2 cellular contexts compared by ENCODE assay signal in the genomic region with DNA sequence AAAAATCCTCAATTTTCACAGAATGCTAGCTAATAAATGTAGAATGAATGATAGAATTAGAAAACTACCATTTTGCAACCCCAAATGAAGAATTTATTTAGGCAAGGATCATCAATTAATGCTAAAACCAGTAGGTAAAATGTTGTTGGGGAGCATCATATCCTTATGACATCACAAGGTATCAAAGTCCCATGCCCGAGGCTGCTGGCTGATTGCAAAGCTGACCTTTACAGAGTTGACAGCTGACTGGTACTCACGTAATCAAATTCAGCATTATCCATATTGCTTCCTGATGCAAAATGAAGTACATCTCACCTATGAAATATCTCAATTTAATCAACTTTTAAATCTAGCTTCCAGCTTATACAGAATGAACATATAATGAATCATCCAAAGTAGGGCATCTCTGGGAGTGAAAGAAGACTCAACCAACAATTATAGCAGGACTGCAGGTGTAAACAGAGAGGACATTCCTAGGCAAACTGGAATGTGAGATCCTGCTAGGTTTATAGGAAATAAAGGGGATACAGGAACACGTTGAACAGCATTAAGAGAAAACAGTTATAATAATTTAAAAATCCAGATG.
TF ChIP-seq lines count a peak whose summit lies in the region.

No MANE protein-coding gene starts in this region.

TF ChIP-seq in GM12891, 5 proteins besides CTCF, POLR2A, EP300 and RAD21:
- TF ChIP-seq PAX5 (IDR thresholded peaks at IDR 0.05; ENCODE audit: insufficient read depth, low read length, severe bottlenecking) (no peak), POLR2AphosphoS5 (IDR thresholded peaks at IDR 0.05; ENCODE audit: low read depth, low read length) (no peak), SPI1 (IDR thresholded peaks at IDR 0.05; ENCODE audit: low read depth, low read length) (no peak), TAF1 (IDR thresholded peaks at IDR 0.05; ENCODE audit: low read depth, low read length) (no peak), POU2F2 (IDR thresholded peaks at IDR 0.05; ENCODE audit: low read depth, low read length) (no peak)

TF ChIP-seq in GM23338, 12 proteins besides CTCF, POLR2A, EP300 and RAD21:
- TF ChIP-seq, protein P1, sequence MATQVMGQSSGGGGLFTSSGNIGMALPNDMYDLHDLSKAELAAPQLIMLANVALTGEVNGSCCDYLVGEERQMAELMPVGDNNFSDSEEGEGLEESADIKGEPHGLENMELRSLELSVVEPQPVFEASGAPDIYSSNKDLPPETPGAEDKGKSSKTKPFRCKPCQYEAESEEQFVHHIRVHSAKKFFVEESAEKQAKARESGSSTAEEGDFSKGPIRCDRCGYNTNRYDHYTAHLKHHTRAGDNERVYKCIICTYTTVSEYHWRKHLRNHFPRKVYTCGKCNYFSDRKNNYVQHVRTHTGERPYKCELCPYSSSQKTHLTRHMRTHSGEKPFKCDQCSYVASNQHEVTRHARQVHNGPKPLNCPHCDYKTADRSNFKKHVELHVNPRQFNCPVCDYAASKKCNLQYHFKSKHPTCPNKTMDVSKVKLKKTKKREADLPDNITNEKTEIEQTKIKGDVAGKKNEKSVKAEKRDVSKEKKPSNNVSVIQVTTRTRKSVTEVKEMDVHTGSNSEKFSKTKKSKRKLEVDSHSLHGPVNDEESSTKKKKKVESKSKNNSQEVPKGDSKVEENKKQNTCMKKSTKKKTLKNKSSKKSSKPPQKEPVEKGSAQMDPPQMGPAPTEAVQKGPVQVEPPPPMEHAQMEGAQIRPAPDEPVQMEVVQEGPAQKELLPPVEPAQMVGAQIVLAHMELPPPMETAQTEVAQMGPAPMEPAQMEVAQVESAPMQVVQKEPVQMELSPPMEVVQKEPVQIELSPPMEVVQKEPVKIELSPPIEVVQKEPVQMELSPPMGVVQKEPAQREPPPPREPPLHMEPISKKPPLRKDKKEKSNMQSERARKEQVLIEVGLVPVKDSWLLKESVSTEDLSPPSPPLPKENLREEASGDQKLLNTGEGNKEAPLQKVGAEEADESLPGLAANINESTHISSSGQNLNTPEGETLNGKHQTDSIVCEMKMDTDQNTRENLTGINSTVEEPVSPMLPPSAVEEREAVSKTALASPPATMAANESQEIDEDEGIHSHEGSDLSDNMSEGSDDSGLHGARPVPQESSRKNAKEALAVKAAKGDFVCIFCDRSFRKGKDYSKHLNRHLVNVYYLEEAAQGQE (IDR thresholded peaks at IDR 0.05; ENCODE audit: unreplicated experiment), result no peak
- TF ChIP-seq POLR2AphosphoS5 (IDR thresholded peaks at IDR 0.05; ENCODE audit: low read depth) (no peak), JUNB (IDR thresholded peaks at IDR 0.05; ENCODE audit: unreplicated experiment) (no peak), ZNF331 (CRISPR knock-in tag; IDR thresholded peaks at IDR 0.05; ENCODE audit: low read depth) (no peak)
- TF ChIP-seq, protein P2, sequence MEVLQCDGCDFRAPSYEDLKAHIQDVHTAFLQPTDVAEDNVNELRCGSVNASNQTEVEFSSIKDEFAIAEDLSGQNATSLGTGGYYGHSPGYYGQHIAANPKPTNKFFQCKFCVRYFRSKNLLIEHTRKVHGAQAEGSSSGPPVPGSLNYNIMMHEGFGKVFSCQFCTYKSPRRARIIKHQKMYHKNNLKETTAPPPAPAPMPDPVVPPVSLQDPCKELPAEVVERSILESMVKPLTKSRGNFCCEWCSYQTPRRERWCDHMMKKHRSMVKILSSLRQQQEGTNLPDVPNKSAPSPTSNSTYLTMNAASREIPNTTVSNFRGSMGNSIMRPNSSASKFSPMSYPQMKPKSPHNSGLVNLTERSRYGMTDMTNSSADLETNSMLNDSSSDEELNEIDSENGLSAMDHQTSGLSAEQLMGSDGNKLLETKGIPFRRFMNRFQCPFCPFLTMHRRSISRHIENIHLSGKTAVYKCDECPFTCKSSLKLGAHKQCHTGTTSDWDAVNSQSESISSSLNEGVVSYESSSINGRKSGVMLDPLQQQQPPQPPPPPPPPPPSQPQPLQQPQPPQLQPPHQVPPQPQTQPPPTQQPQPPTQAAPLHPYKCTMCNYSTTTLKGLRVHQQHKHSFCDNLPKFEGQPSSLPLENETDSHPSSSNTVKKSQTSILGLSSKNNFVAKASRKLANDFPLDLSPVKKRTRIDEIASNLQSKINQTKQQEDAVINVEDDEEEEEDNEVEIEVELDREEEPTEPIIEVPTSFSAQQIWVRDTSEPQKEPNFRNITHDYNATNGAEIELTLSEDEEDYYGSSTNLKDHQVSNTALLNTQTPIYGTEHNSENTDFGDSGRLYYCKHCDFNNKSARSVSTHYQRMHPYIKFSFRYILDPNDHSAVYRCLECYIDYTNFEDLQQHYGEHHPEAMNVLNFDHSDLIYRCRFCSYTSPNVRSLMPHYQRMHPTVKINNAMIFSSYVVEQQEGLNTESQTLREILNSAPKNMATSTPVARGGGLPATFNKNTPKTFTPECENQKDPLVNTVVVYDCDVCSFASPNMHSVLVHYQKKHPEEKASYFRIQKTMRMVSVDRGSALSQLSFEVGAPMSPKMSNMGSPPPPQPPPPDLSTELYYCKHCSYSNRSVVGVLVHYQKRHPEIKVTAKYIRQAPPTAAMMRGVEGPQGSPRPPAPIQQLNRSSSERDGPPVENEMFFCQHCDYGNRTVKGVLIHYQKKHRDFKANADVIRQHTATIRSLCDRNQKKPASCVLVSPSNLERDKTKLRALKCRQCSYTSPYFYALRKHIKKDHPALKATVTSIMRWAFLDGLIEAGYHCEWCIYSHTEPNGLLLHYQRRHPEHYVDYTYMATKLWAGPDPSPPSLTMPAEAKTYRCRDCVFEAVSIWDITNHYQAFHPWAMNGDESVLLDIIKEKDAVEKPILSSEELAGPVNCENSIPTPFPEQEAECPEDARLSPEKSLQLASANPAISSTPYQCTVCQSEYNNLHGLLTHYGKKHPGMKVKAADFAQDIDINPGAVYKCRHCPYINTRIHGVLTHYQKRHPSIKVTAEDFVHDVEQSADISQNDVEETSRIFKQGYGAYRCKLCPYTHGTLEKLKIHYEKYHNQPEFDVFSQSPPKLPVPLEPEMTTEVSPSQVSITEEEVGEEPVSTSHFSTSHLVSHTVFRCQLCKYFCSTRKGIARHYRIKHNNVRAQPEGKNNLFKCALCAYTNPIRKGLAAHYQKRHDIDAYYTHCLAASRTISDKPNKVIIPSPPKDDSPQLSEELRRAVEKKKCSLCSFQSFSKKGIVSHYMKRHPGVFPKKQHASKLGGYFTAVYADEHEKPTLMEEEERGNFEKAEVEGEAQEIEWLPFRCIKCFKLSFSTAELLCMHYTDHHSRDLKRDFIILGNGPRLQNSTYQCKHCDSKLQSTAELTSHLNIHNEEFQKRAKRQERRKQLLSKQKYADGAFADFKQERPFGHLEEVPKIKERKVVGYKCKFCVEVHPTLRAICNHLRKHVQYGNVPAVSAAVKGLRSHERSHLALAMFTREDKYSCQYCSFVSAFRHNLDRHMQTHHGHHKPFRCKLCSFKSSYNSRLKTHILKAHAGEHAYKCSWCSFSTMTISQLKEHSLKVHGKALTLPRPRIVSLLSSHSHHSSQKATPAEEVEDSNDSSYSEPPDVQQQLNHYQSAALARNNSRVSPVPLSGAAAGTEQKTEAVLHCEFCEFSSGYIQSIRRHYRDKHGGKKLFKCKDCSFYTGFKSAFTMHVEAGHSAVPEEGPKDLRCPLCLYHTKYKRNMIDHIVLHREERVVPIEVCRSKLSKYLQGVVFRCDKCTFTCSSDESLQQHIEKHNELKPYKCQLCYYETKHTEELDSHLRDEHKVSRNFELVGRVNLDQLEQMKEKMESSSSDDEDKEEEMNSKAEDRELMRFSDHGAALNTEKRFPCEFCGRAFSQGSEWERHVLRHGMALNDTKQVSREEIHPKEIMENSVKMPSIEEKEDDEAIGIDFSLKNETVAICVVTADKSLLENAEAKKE (CRISPR knock-in tag; IDR thresholded peaks at IDR 0.05), result no peak
TF ChIP-seq in GM23338: peak in this region for 0.
